8 cellular contexts compared by ENCODE assay signal in the genomic region with DNA sequence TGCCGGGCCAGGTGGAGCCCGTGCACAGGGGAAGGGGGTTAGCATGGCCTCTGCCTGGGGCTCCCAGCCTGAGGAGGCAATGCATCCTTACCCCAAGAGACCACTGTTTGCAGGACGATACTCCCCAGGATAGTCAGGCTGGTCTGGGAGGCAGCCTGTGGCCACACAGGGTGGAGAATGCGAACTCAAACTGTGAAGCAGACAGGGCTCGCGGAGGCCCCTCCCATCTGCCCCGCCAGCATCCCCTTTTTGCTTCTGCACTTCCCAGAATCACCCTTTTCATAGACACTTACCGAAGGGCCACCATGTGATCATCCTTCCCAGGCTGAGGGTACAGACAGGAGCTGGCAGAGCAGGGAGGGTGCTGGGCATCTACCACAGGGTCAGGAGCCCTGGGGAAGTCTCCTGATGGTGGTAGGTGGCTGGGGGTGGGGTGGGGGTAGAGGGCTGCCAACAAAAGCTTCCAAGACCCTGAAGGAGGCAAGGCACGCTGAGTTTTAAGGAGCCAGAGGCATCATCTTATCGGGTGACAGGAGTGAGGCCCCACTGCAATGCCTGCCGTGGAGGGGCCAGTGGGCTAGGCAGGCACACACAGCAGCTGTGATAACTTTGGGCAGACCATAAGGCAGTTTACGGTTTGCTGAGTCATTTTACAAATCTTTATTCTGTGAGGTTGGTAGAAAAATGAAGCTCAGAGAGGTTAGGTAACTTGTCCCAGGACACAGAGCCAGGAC. TPM values are rescaled to one million over a fixed set of nuclear protein-coding genes. Genes with fewer than 3 reads are reported as not detected.
DNase-seq lines count a peak whose midpoint lies in the region; ATAC-seq and TF ChIP-seq lines count a peak whose summit lies in the region.

No MANE protein-coding gene starts in this region.

- H3K4me3 ChIP-seq in breast epithelium (peak overlapping the region in 1 of 3 donors; percentile 28), thoracic aorta (peak overlapping the region; percentile 34), smooth muscle cell (no peak overlapping the region)

- intact Hi-C loops in breast epithelium (cut with DNase I; ENCODE audit: low total_unique reads) = loop anchor here (5.0 to 10.0 kb wide), 3 partner anchors 58 to 239 kb away; no protein-coding TSS in a partner anchor
- intact Hi-C loops in MCF 10A (cut with micrococcal nuclease) = loop anchor here (1.0 to 5.0 kb wide), 6 partner anchors 32 to 428 kb away; no protein-coding TSS in a partner anchor
- intact Hi-C loops in activated CD4-positive, alpha-beta memory T cell treated with anti-CD3 and anti-CD28 coated beads for 36 hours (cut with micrococcal nuclease) = loop anchor here (1.0 kb wide), 4 partner anchors 13 to 64 kb away; a partner anchor contains a TSS
- intact Hi-C loops in left colon (cut with DNase I, micrococcal nuclease) = loop anchor here (5.0 kb wide), 5 partner anchors 53 to 208 kb away; no protein-coding TSS in a partner anchor

- H3K4me1 ChIP-seq in breast epithelium (peaks cover 7 to 22% of the 10 kb centered on the region in 2 donors), thoracic aorta (ENCODE audit: control insufficient read depth in 1 of 2, low read depth in 2 of 2) (peaks cover 33 to 59% of the 10 kb centered on the region in 2 donors), smooth muscle cell (ENCODE audit: low read depth) (peaks cover 22% of the 10 kb centered on the region)

- H3K36me3 ChIP-seq in breast epithelium (no peaks in the 10 kb centered on the region), thoracic aorta (no peaks in the 10 kb centered on the region), smooth muscle cell (ENCODE audit: low read depth) (no peaks in the 10 kb centered on the region)

- no peak for ATAC-seq in left colon
- ATAC-seq in thoracic aorta (ENCODE audit: insufficient number of reproducible peaks, low FRiP score, low read depth) = no peak
- no peak for ATAC-seq in GM21390 (IDR thresholded peaks at IDR 0.05; ENCODE audit: unreplicated experiment)

- POLR2A ChIA-PET in MCF 10A (lab: Yijun Ruan, JAX) = interaction anchor here (0.6 to 2.0 kb wide), 6 partner anchors 17 to 121 kb away, joined by 3 to 21 read pairs (median 5); a partner anchor contains a TSS
- POLR2A ChIA-PET in activated CD4-positive, alpha-beta memory T cell treated with anti-CD3 and anti-CD28 coated beads for 36 hours (lab: Charles Lee) = interaction anchor here (0.9 to 3.9 kb wide), 6 partner anchors 14 to 50 kb away, joined by 3 to 51 read pairs (median 4); a partner anchor contains a TSS

- no peaks in the 10 kb centered on the region for H3K36me3 Mint-ChIP-seq in MCF 10A (ENCODE audit: insufficient read depth, unreplicated experiment)
- H3K36me3 Mint-ChIP-seq in activated CD4-positive, alpha-beta memory T cell treated with anti-CD3 and anti-CD28 coated beads for 36 hours = no peaks in the 10 kb centered on the region

- no peak overlapping the region for H3K4me2 ChIP-seq in smooth muscle cell

- H3K9me3 Mint-ChIP-seq in MCF 10A (ENCODE audit: unreplicated experiment) = no peaks in the 10 kb centered on the region
- H3K9me3 Mint-ChIP-seq in activated CD4-positive, alpha-beta memory T cell treated with anti-CD3 and anti-CD28 coated beads for 36 hours = no peaks in the 10 kb centered on the region

- H3F3A ChIP-seq in smooth muscle cell (ENCODE audit: low read depth) = peaks cover 7% of the 10 kb centered on the region

- H3K27ac ChIP-seq in breast epithelium = peak overlapping the region; percentile 67 to 73
- H3K27ac ChIP-seq in thoracic aorta = peak overlapping the region; percentile 84 to 89
- H3K27ac ChIP-seq in smooth muscle cell (ENCODE audit: low read depth) = no peak overlapping the region

- no peak overlapping the region for H3K9ac ChIP-seq in smooth muscle cell (ENCODE audit: low read depth)

- CTCF ChIA-PET in MCF 10A (lab: Yijun Ruan, JAX) = interaction anchor here (0.6 to 27.4 kb wide), 18 partner anchors 9 to 564 kb away, joined by 3 to 980 read pairs (median 4); a partner anchor contains a TSS
- CTCF ChIA-PET in activated CD4-positive, alpha-beta memory T cell treated with anti-CD3 and anti-CD28 coated beads for 36 hours (lab: Charles Lee) = interaction anchor here (0.7 to 13.5 kb wide), 11 partner anchors 12 to 235 kb away, joined by 3 to 847 read pairs (median 5); no protein-coding TSS in a partner anchor

- H3K4me3 Mint-ChIP-seq in MCF 10A (ENCODE audit: unreplicated experiment) = no peak overlapping the region
- H3K4me3 Mint-ChIP-seq in activated CD4-positive, alpha-beta memory T cell treated with anti-CD3 and anti-CD28 coated beads for 36 hours = peak overlapping the region; percentile 63

- BruUV-seq in MCF 10A (replicated peaks; lab: Mats Ljungman, UMichigan) = no TSS peak

- H3K9me3 ChIP-seq in breast epithelium (no peaks in the 10 kb centered on the region), thoracic aorta (no peaks in the 10 kb centered on the region), smooth muscle cell (replicated peaks; ENCODE audit: low read depth) (no peaks in the 10 kb centered on the region)

- no peaks in the 10 kb centered on the region for H4K20me1 ChIP-seq in smooth muscle cell (ENCODE audit: low read depth)

- H2AFZ ChIP-seq in smooth muscle cell (ENCODE audit: low read depth) = no peak overlapping the region

- H3K27me3 Mint-ChIP-seq in MCF 10A (ENCODE audit: insufficient read depth, unreplicated experiment) = no peaks in the 10 kb centered on the region
- H3K27me3 Mint-ChIP-seq in activated CD4-positive, alpha-beta memory T cell treated with anti-CD3 and anti-CD28 coated beads for 36 hours = no peaks in the 10 kb centered on the region

- peaks cover 10% of the 10 kb centered on the region for H3K4me1 Mint-ChIP-seq in MCF 10A (ENCODE audit: insufficient read depth, unreplicated experiment)
- H3K4me1 Mint-ChIP-seq in activated CD4-positive, alpha-beta memory T cell treated with anti-CD3 and anti-CD28 coated beads for 36 hours (ENCODE audit: low read depth) = peaks cover 71% of the 10 kb centered on the region

- H3K27ac Mint-ChIP-seq in MCF 10A (ENCODE audit: low read depth, unreplicated experiment) = no peak overlapping the region
- peak overlapping the region; percentile 72 for H3K27ac Mint-ChIP-seq in activated CD4-positive, alpha-beta memory T cell treated with anti-CD3 and anti-CD28 coated beads for 36 hours

- no peak for TF ChIP-seq POLR2A in breast epithelium (IDR thresholded peaks at IDR 0.05)

- H3K27me3 ChIP-seq in breast epithelium = no peaks in the 10 kb centered on the region
- no peaks in the 10 kb centered on the region for H3K27me3 ChIP-seq in thoracic aorta (replicated peaks; ENCODE audit: insufficient read depth)
- H3K27me3 ChIP-seq in smooth muscle cell (ENCODE audit: low read depth) = no peaks in the 10 kb centered on the region

- DNase-seq in breast epithelium (ENCODE audit: low spot score in 2 of 2) = no peak
- DNase-seq in MCF 10A (ENCODE audit: unreplicated experiment) = no peak
- DNase-seq in activated CD4-positive, alpha-beta memory T cell treated with anti-CD3 and anti-CD28 coated beads for 36 hours = no peak
- peak; percentile 66 to 72 for DNase-seq in left colon
- no peak for DNase-seq in thoracic aorta (ENCODE audit: low spot score)
- no peak for DNase-seq in smooth muscle cell (lab: John Stamatoyannopoulos, UW; ENCODE audit: unreplicated experiment)
- no peak for DNase-seq in H4 (ENCODE audit: low spot score)

- H3K79me2 ChIP-seq in smooth muscle cell (ENCODE audit: low read depth) = no peaks in the 10 kb centered on the region

- TF ChIP-seq CTCF in breast epithelium (IDR thresholded peaks at IDR 0.05) (no peak), MCF 10A (IDR thresholded peaks at IDR 0.05; ENCODE audit: unreplicated experiment) (no peak), thoracic aorta (IDR thresholded peaks at IDR 0.05) (no peak), smooth muscle cell (IDR thresholded peaks at IDR 0.05; ENCODE audit: borderline replicate concordance, insufficient read depth, poor library complexity, severe bottlenecking) (no peak)

- 74% methylated on average over 12 of the region's 12 CpGs for WGBS in smooth muscle cell (ENCODE audit: low lambda C conversion rate)

RNA-seq across cellular contexts. Expression of a gene that starts 31.3 kb away (rescaled TPM):
- total RNA-seq in breast epithelium = 100 to 1,000 TPM in 2 of 3 donors, 10 to 100 TPM in 1; 82.7 to 271 (median 102) TPM
- total RNA-seq in MCF 10A (2022) = 39.8 and 44.4 TPM in 2 replicates
- total RNA-seq in activated CD4-positive, alpha-beta memory T cell treated with anti-CD3 and anti-CD28 coated beads for 36 hours = 100 to 1,000 TPM; 150 TPM
- total RNA-seq in left colon = 10 to 100 TPM; 70.5 to 76.9 TPM
- total RNA-seq in thoracic aorta = 100 to 1,000 TPM; 119 to 164 TPM
- 80.0 and 96.1 TPM in 2 replicates for total RNA-seq in smooth muscle cell
- polyA plus RNA-seq in smooth muscle cell = 93.8 and 101 TPM in 2 replicates
- total RNA-seq in H4 (2014; rRNA removed; shearing (Covaris generic)) = 11.2 and 11.7 TPM in 2 replicates

RNA-seq across cellular contexts. Expression of a gene that starts 44.6 kb away (rescaled TPM):
- total RNA-seq in breast epithelium (10 to 100 TPM in 1 of 3 donors, 1 to 10 TPM in 1, not detected in 1; 5.1 to 15.2 TPM), MCF 10A (2022) (not detected in 2 replicates), left colon (under 1 TPM in 1 of 2 donors, not detected in 1; 0.40 TPM), thoracic aorta (under 1 TPM; 0.14 to 0.41 TPM), smooth muscle cell (0.04 TPM in 1 of 2 replicates, not detected in the other)
- under 1 TPM; 0.19 to 0.53 TPM for total RNA-seq in activated CD4-positive, alpha-beta memory T cell treated with anti-CD3 and anti-CD28 coated beads for 36 hours
- not detected in 2 replicates for polyA plus RNA-seq in smooth muscle cell
- total RNA-seq in H4 (2014; rRNA removed; shearing (Covaris generic)) = not detected in 2 replicates

Comparison
In these comparisons a context has a peak if more than half of its experiments do, and no peak if none do; other contexts are left out.
1. DNase-seq: peak in left colon (2 of 2); none in breast epithelium (0 of 2), MCF 10A (single experiment), activated CD4-positive, alpha-beta memory T cell treated with anti-CD3 and anti-CD28 coated beads for 36 hours (single experiment), thoracic aorta (single experiment), smooth muscle cell (single experiment) and H4 (single experiment).